Comparison of ENCODE assay signal across 1 cellular context in genomic region chr6:137494281-137494966, GRCh38.
TF ChIP-seq lines count a peak whose summit lies in the region.

TSS of gene OLIG3 (minus strand) at chr6:137494394. CDS start at chr6:137494170, 224 bp downstream.

TF ChIP-seq in H1, 55 proteins besides CTCF, POLR2A, EP300 and RAD21 (continued from another document):
- TF ChIP-seq CHD7 (IDR thresholded peaks at IDR 0.05; ENCODE audit: insufficient replicate concordance, low read length) (no peak), CHD1 (IDR thresholded peaks at IDR 0.05; ENCODE audit: low read depth, low read length) (no peak), HDAC6 (IDR thresholded peaks at IDR 0.05; ENCODE audit: low read depth, low read length) (no peak), MAFK (IDR thresholded peaks at IDR 0.05; ENCODE audit: low read depth, low read length) (no peak), HDAC2 (IDR thresholded peaks at IDR 0.05; ENCODE audit: borderline replicate concordance in 1 of 2, low read depth in 2 of 2, low read length in 2 of 2) (no peak), EZH2 (IDR thresholded peaks at IDR 0.05; ENCODE audit: low read depth, low read length, severe bottlenecking) (no peak), NANOG (IDR thresholded peaks at IDR 0.05; ENCODE audit: insufficient read depth, low read depth, low read length, poor library complexity, severe bottlenecking) (no peak), RXRA (IDR thresholded peaks at IDR 0.05; ENCODE audit: insufficient read depth, low read depth, low read length) (no peak), POLR2AphosphoS5 (IDR thresholded peaks at IDR 0.05; ENCODE audit: low read depth, low read length) (no peak), EGR1 (IDR thresholded peaks at IDR 0.05; ENCODE audit: borderline replicate concordance, low read depth, low read length) (0 out of 2 replicates have a peak, but pooled peaks have one; percentile 22), CREB1 (IDR thresholded peaks at IDR 0.05) (peak; percentile 56), KDM5A (IDR thresholded peaks at IDR 0.05; ENCODE audit: low read length) (no peak), SIRT6 (IDR thresholded peaks at IDR 0.05; ENCODE audit: low read length) (no peak), SRF (IDR thresholded peaks at IDR 0.05; ENCODE audit: low read depth, low read length) (no peak), TBP (IDR thresholded peaks at IDR 0.05; ENCODE audit: low read depth, low read length) (peak; percentile 41; the same call in 1 of the 2 replicates), SIX5 (IDR thresholded peaks at IDR 0.05; ENCODE audit: low read depth, low read length) (no peak), TAF1 (IDR thresholded peaks at IDR 0.05; ENCODE audit: low read depth, low read length) (no peak), RNF2 (IDR thresholded peaks at IDR 0.05; ENCODE audit: borderline replicate concordance, low read depth, low read length, missing control alignments, poor library complexity, severe bottlenecking) (peak; percentile 77), RBBP5 (IDR thresholded peaks at IDR 0.05; ENCODE audit: borderline replicate concordance, low read depth, low read length) (no peak), SP1 (IDR thresholded peaks at IDR 0.05; ENCODE audit: low read depth, low read length) (0 out of 2 replicates have a peak, but pooled peaks have one; percentile 4), GTF2F1 (IDR thresholded peaks at IDR 0.05; ENCODE audit: borderline replicate concordance, low read depth, low read length) (no peak), CTBP2 (IDR thresholded peaks at IDR 0.05; ENCODE audit: borderline replicate concordance, insufficient read depth, insufficient read length, low read length) (no peak), ASH2L (IDR thresholded peaks at IDR 0.05; ENCODE audit: low read length) (no peak), ZNF274 (IDR thresholded peaks at IDR 0.05; ENCODE audit: borderline replicate concordance, extremely low read depth, low read length) (no peak), CHD2 (IDR thresholded peaks at IDR 0.05; ENCODE audit: low read length) (no peak), USF2 (IDR thresholded peaks at IDR 0.05; ENCODE audit: low read length) (no peak), PHF8 (conservative IDR thresholded peaks at IDR 0.05; ENCODE audit: low read depth, low read length) (no peak), JUN (IDR thresholded peaks at IDR 0.05; ENCODE audit: low read depth, low read length) (no peak), KDM1A (IDR thresholded peaks at IDR 0.05; ENCODE audit: borderline replicate concordance, low read length) (no peak), TEAD4 (IDR thresholded peaks at IDR 0.05; ENCODE audit: low read depth, low read length) (no peak)
